ENCODE assay signal across 7 cellular contexts in the genomic region with DNA sequence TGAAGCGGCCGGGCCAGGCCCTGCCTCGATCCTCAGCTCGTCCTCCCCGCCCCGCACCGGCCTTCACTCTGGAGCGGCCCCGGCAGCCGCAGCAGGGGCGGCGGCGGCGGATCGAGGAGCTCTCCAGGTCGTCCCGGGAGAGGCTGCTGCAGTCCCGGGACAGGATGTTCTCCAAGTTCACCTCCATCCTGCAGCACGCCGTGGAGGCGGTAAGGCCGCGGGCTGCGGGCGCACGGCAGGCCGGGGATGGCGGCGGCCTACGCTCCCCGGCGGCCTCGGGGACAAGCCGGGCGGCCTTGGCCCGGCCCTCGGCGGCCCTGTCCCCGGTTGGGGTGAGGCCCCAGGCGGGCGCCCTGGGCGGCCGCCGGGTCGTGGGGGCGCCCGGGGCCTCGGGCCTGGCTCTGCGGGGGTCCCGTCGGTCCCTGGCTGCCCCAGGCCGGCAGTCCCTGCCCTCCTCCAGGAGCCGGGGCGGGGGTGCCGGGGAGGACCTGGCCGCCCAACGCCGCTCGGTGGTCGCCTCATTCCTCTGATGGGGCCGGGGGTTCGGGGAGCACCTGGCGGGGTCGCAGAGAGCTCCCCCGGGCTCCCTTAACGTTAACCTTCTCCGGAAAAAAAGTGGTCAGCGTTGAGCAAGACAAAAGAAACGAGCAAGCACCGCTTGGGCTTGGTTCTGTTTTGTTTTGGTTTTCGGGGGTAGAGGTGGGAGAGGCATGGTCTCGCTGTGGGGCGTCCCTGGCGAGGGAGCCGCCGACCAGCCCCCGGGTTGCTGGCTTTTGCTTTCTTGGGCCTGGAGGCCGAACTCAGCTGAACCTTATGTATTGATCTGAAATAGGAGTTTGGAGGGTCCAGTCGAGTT. TPM values are rescaled to one million over a fixed set of nuclear protein-coding genes. Genes with fewer than 3 reads are reported as not detected.
A peak's percentile ranks its signal among the peaks of the same experiment; 100 is the strongest.
DNase-seq lines count a peak whose midpoint lies in the region; ATAC-seq, FAIRE-seq and TF ChIP-seq lines count a peak whose summit lies in the region.

No MANE protein-coding gene starts in this region.

- H3K36me3 Mint-ChIP-seq in mesothelial cell of epicardium = peaks cover 3% of the 10 kb centered on the region

- H3K4me1 ChIP-seq in KMS-11 (ENCODE audit: low read depth, poor library complexity, severe bottlenecking) (peaks cover 19% of the 10 kb centered on the region), endocrine pancreas (ENCODE audit: control insufficient read depth, insufficient read depth, low read length) (peaks cover 14% of the 10 kb centered on the region)

- no peaks in the 10 kb centered on the region for H3K9me3 ChIP-seq in endocrine pancreas (ENCODE audit: control insufficient read depth, low read length)

- H3K27me3 ChIP-seq in KMS-11 (ENCODE audit: insufficient read depth, low read depth) = no peaks in the 10 kb centered on the region
- H3K27me3 ChIP-seq in endocrine pancreas (ENCODE audit: control insufficient read depth, insufficient read depth, low read length) = no peaks in the 10 kb centered on the region

- TF ChIP-seq CTCF in KMS-11 (conservative IDR thresholded peaks at IDR 0.05; ENCODE audit: low read depth, low read length) (no peak), mesothelial cell of epicardium (IDR thresholded peaks at IDR 0.05; ENCODE audit: unreplicated experiment) (peak; percentile 14)

- peak; percentile 19 for DNase-seq in GM12891 (ENCODE audit: insufficient read length, low spot score)
- DNase-seq in activated CD4-positive, alpha-beta T cell treated with anti-CD3 and anti-CD28 coated beads, Interleukin-2, amount 50 U/mL, for 24 hours (ENCODE audit: low read depth in 1 of 2, low spot score in 1 of 2) = peak; percentile 7 to 11
- DNase-seq in mesothelial cell of epicardium (ENCODE audit: low spot score in 2 of 2, unreplicated experiment in 2 of 2) = peak; percentile 29 to 71
- peak; percentile 32 for DNase-seq in stimulated activated naive CD4-positive, alpha-beta T cell treated with Interleukin-2 at 50 U/mL for 16 hours (lab: John Stamatoyannopoulos, UW)

- H3K9ac ChIP-seq in KMS-11 (peak overlapping the region; percentile 87), endocrine pancreas (ENCODE audit: control insufficient read depth, insufficient read depth, low read length) (peak overlapping the region; percentile 86)

- H3K36me3 ChIP-seq in KMS-11 (ENCODE audit: insufficient read depth) = no peaks in the 10 kb centered on the region
- no peaks in the 10 kb centered on the region for H3K36me3 ChIP-seq in endocrine pancreas (ENCODE audit: control insufficient read depth, insufficient read depth, low read length)

- no peaks in the 10 kb centered on the region for H3K9me3 Mint-ChIP-seq in mesothelial cell of epicardium

- H2AFZ ChIP-seq in KMS-11 (ENCODE audit: low read depth) = peak overlapping the region; percentile 75

- ATAC-seq in GM21786 (IDR thresholded peaks at IDR 0.05; ENCODE audit: unreplicated experiment) = peak; percentile 34

- FAIRE-seq in GM12891 (lab: Jason Lieb, UNC) = no peak

- peak overlapping the region; percentile 94 for H3K27ac ChIP-seq in KMS-11

- H3K4me3 ChIP-seq in KMS-11 (IDR thresholded peaks at IDR 0.05; ENCODE audit: insufficient read depth, low read depth, low read length) (no peak overlapping the region), endocrine pancreas (ENCODE audit: control insufficient read depth, insufficient read depth, low read length) (peak overlapping the region; percentile 94)

- TF ChIP-seq POLR2A in GM12891 (IDR thresholded peaks at IDR 0.05; ENCODE audit: low read depth, low read length) = no peak

- H3K27ac Mint-ChIP-seq in mesothelial cell of epicardium = peak overlapping the region; percentile 99

- H3K4me3 Mint-ChIP-seq in mesothelial cell of epicardium = peak overlapping the region; percentile 91

- peaks cover 48% of the 10 kb centered on the region for H3K79me2 ChIP-seq in KMS-11 (ENCODE audit: insufficient read depth, low read depth)

- H3K27me3 Mint-ChIP-seq in mesothelial cell of epicardium (ENCODE audit: low read depth) = no peaks in the 10 kb centered on the region

- no peaks in the 10 kb centered on the region for H4K20me1 ChIP-seq in KMS-11 (ENCODE audit: insufficient read depth)

- peak overlapping the region; percentile 85 for H3K4me2 ChIP-seq in KMS-11

- H3K4me1 Mint-ChIP-seq in mesothelial cell of epicardium = peaks cover 39% of the 10 kb centered on the region

TF ChIP-seq in GM12891, 5 proteins besides CTCF, POLR2A, EP300 and RAD21:
- TF ChIP-seq SPI1 (IDR thresholded peaks at IDR 0.05; ENCODE audit: low read depth, low read length) = no peak
- no peak for TF ChIP-seq POU2F2 (IDR thresholded peaks at IDR 0.05; ENCODE audit: low read depth, low read length)
- no peak for TF ChIP-seq POLR2AphosphoS5 (IDR thresholded peaks at IDR 0.05; ENCODE audit: low read depth, low read length)
- no peak for TF ChIP-seq TAF1 (IDR thresholded peaks at IDR 0.05; ENCODE audit: low read depth, low read length)
- TF ChIP-seq PAX5 (IDR thresholded peaks at IDR 0.05; ENCODE audit: insufficient read depth, low read length, severe bottlenecking) = no peak

RNA-seq across cellular contexts. Expression of gene FHIP2A, which starts 0.6 kb away (rescaled TPM):
- polyA plus RNA-seq in GM12891 (2012; ENCODE audit: low read depth, missing spikeins) = 7.5 TPM
- total RNA-seq in mesothelial cell of epicardium = 39.6 to 43.2 TPM (median 41.9 TPM) in 3 replicates
